7 cellular contexts compared by ENCODE assay signal in the genomic region with DNA sequence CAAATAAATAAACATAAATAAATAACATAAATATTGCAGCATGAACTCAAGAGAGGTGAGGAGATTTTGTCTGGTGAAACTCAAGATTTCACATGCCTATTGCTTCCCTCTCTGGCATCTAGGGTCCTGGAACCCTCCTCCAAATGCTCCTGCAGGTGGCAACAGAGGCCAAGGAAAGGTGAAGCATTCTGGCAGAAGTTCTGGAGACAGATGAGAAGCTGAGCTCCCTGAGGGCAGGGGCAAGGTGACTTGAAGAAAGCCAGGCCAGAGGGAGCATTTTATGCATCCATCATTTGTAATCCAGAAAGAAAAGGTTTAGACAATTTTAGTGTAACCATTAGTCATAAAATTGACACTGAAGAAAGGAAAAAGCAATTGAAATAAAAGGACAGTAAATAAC.
DNase-seq lines count a peak whose midpoint lies in the region; ATAC-seq, FAIRE-seq and TF ChIP-seq lines count a peak whose summit lies in the region.

No MANE protein-coding gene starts in this region.

- intact Hi-C loops in left lung (cut with DNase I): loop anchor here (5.0 to 10.0 kb wide), 2 partner anchors 550 to 608 kb away; no protein-coding TSS in a partner anchor

- peaks cover 19% of the 10 kb centered on the region for H3K4me1 Mint-ChIP-seq in astrocyte (ENCODE audit: low read depth, unreplicated experiment)

- H3K4me2 ChIP-seq in Loucy (ENCODE audit: low read depth, low read length, poor library complexity, severe bottlenecking): peak overlapping the region; percentile 73
- H3K4me2 ChIP-seq in astrocyte (ENCODE audit: low read length): no peak overlapping the region

- H3K36me3 Mint-ChIP-seq in astrocyte (ENCODE audit: low read depth, unreplicated experiment): no peaks in the 10 kb centered on the region

- H3K27ac ChIP-seq in astrocyte (ENCODE audit: low read depth, low read length): no peak overlapping the region
- no peak overlapping the region for H3K27ac ChIP-seq in left lung

- H3K4me3 Mint-ChIP-seq in astrocyte (ENCODE audit: unreplicated experiment): no peak overlapping the region

- H3K4me1 ChIP-seq in Loucy (ENCODE audit: insufficient read depth, low read length, poor library complexity, severe bottlenecking): peaks cover 18% of the 10 kb centered on the region
- H3K4me1 ChIP-seq in astrocyte (ENCODE audit: insufficient read depth, low read length): peaks cover 18% of the 10 kb centered on the region
- peaks cover 8 to 31% of the 10 kb centered on the region in 2 donors for H3K4me1 ChIP-seq in left lung

- H3F3A ChIP-seq in Loucy (ENCODE audit: low read depth): no peaks in the 10 kb centered on the region

- H2AFZ ChIP-seq in Loucy (ENCODE audit: low read length): no peak overlapping the region
- no peak overlapping the region for H2AFZ ChIP-seq in astrocyte (ENCODE audit: low read depth, low read length)

- H3K4me3 ChIP-seq in Loucy (ENCODE audit: low read length, poor library complexity, severe bottlenecking) (no peak overlapping the region), astrocyte (ENCODE audit: insufficient read depth, low read depth, low read length) (no peak overlapping the region), left lung (no peak overlapping the region)

- H4K20me1 ChIP-seq in Loucy (ENCODE audit: insufficient read depth, low read length, poor library complexity, severe bottlenecking) (no peaks in the 10 kb centered on the region), astrocyte (ENCODE audit: insufficient read depth, low read length) (no peaks in the 10 kb centered on the region)

- H3K79me2 ChIP-seq in Loucy (ENCODE audit: insufficient read depth, low read length) (no peaks in the 10 kb centered on the region), astrocyte (ENCODE audit: insufficient read depth, low read length) (no peaks in the 10 kb centered on the region)

- H3K36me3 ChIP-seq in Loucy (ENCODE audit: insufficient read depth, low read length): no peaks in the 10 kb centered on the region
- no peaks in the 10 kb centered on the region for H3K36me3 ChIP-seq in astrocyte (ENCODE audit: insufficient read depth, low read length)
- no peaks in the 10 kb centered on the region for H3K36me3 ChIP-seq in left lung

- H3K9me3 ChIP-seq in Loucy (ENCODE audit: insufficient read depth, low read depth, low read length) (no peaks in the 10 kb centered on the region), astrocyte (ENCODE audit: insufficient read depth, low read depth, low read length) (no peaks in the 10 kb centered on the region), left lung (no peaks in the 10 kb centered on the region)

- H3K27me3 ChIP-seq in Loucy (ENCODE audit: insufficient read depth, low read length, poor library complexity, severe bottlenecking) (no peaks in the 10 kb centered on the region), astrocyte (ENCODE audit: insufficient read depth, low read length) (no peaks in the 10 kb centered on the region), left lung (peaks cover 0 to 5% of the 10 kb centered on the region in 2 donors)

- no peaks in the 10 kb centered on the region for H3K9me2 ChIP-seq in Loucy (replicated peaks; ENCODE audit: low read depth, low read length)

- no peak for ATAC-seq in left lung

- TF ChIP-seq CTCF in GM12801 (IDR thresholded peaks at IDR 0.05; ENCODE audit: extremely low read depth, insufficient read length) (peak; percentile 27), Loucy (conservative IDR thresholded peaks at IDR 0.05; ENCODE audit: low read length) (peak; percentile 92), astrocyte (IDR thresholded peaks at IDR 0.05; ENCODE audit: insufficient read depth, low read depth, low read length) (peak; percentile 58), left lung (IDR thresholded peaks at IDR 0.05) (peak; percentile 30 to 34)

- H3K9ac ChIP-seq in Loucy (ENCODE audit: low read depth, low read length, poor library complexity, severe bottlenecking) (peak overlapping the region; percentile 64), astrocyte (ENCODE audit: low read length) (no peak overlapping the region)

- DNase-seq in SKM-1 (lab: John Stamatoyannopoulos, UW; ENCODE audit: unreplicated experiment) (peak; percentile 54), astrocyte (ENCODE audit: low read depth) (no peak), left lung (no peak), A172 (ENCODE audit: low spot score) (no peak)
- peak; percentile 68 for DNase-seq in stimulated activated CD8-positive, alpha-beta memory T cell treated with anti-CD3 and anti-CD28 coated beads, Interleukin-4, amount 100 ng/mL, for 48 hours

- no peaks in the 10 kb centered on the region for H3K9me3 Mint-ChIP-seq in astrocyte (ENCODE audit: unreplicated experiment)

- H3K27me3 Mint-ChIP-seq in astrocyte (ENCODE audit: low read depth, unreplicated experiment): no peaks in the 10 kb centered on the region

- no peak for FAIRE-seq in astrocyte (lab: Jason Lieb, UNC)

- no peak overlapping the region for H3K27ac Mint-ChIP-seq in astrocyte (ENCODE audit: unreplicated experiment)

Comparison
In these comparisons a context has a peak if more than half of its experiments do, and no peak if none do; other contexts are left out.
1. CTCF ChIP-seq: peak in every context shown above with its lines; median percentile 92 in Loucy; 58 in astrocyte; 32 in left lung; 27 in GM12801.
2. DNase-seq: peak in SKM-1 (single experiment) and stimulated activated CD8-positive, alpha-beta memory T cell treated with anti-CD3 and anti-CD28 coated beads, Interleukin-4, amount 100 ng/mL, for 48 hours (single experiment); none in astrocyte (single experiment), left lung (0 of 2) and A172 (single experiment).